In genomic region chr5:125550237-125550636, GRCh38 we compare ENCODE assay signal across 1 cellular context.
TF ChIP-seq lines count a peak whose summit lies in the region.

No MANE protein-coding gene starts in this region.

TF ChIP-seq in HEK293, 187 proteins besides CTCF, POLR2A, EP300 and RAD21 (continued from another document and continues in another):
- TF ChIP-seq ZNF639 (tag by site-specific recombination; IDR thresholded peaks at IDR 0.05), result no peak
- no peak; the same call in 1 of the 2 replicates for TF ChIP-seq ZNF221 (tag by site-specific recombination; IDR thresholded peaks at IDR 0.05; ENCODE audit: borderline replicate concordance)
- TF ChIP-seq ZNF518A (tag by site-specific recombination; conservative IDR thresholded peaks at IDR 0.05; ENCODE audit: low read depth), result peak; percentile 59
- TF ChIP-seq KLF10 (tag by site-specific recombination; IDR thresholded peaks at IDR 0.05), result peak; percentile 93
- TF ChIP-seq ZNF600 (tag by site-specific recombination; IDR thresholded peaks at IDR 0.05), result no peak
- TF ChIP-seq ZNF302 (tag by site-specific recombination; IDR thresholded peaks at IDR 0.05; ENCODE audit: low read depth), result peak; percentile 76; the same call in 1 of the 2 replicates
- TF ChIP-seq ZNF837 (tag by site-specific recombination; IDR thresholded peaks at IDR 0.05), result no peak
- TF ChIP-seq ZNF664 (tag by site-specific recombination; IDR thresholded peaks at IDR 0.05), result peak; percentile 78
- no peak for TF ChIP-seq ZNF610 (tag by site-specific recombination; IDR thresholded peaks at IDR 0.05; ENCODE audit: borderline replicate concordance)
- TF ChIP-seq ZNF394 (tag by site-specific recombination; IDR thresholded peaks at IDR 0.05; ENCODE audit: borderline replicate concordance), result peak; percentile 49; the same call in 1 of the 2 replicates
- 0 out of 2 replicates have a peak, but pooled peaks have one; percentile 27 for TF ChIP-seq ZBTB20 (tag by site-specific recombination; IDR thresholded peaks at IDR 0.05)
- TF ChIP-seq ZNF654 (tag by site-specific recombination; IDR thresholded peaks at IDR 0.05; ENCODE audit: low read depth), result peak; percentile 24
- TF ChIP-seq PRDM2 (tag by site-specific recombination; IDR thresholded peaks at IDR 0.05; ENCODE audit: borderline replicate concordance), result no peak
- TF ChIP-seq ZNF311 (tag by site-specific recombination; IDR thresholded peaks at IDR 0.05; ENCODE audit: borderline replicate concordance), result no peak
- no peak for TF ChIP-seq ZNF768 (tag by site-specific recombination; IDR thresholded peaks at IDR 0.05)
- no peak for TF ChIP-seq ZNF140 (tag by site-specific recombination; IDR thresholded peaks at IDR 0.05)
- TF ChIP-seq REST (tag by site-specific recombination; IDR thresholded peaks at IDR 0.05), result no peak
- peak; percentile 94 for TF ChIP-seq ZNF776 (tag by site-specific recombination; IDR thresholded peaks at IDR 0.05; ENCODE audit: borderline replicate concordance)
- no peak for TF ChIP-seq SP3 (tag by site-specific recombination; IDR thresholded peaks at IDR 0.05)
- TF ChIP-seq ZNF580 (tag by site-specific recombination; IDR thresholded peaks at IDR 0.05), result peak; percentile 94
- 0 out of 2 replicates have a peak, but pooled peaks have one; percentile 15 for TF ChIP-seq ZNF404 (tag by site-specific recombination; IDR thresholded peaks at IDR 0.05)
- peak; percentile 98 for TF ChIP-seq ZNF645 (tag by site-specific recombination; IDR thresholded peaks at IDR 0.05)
- TF ChIP-seq ZNF529 (tag by site-specific recombination; IDR thresholded peaks at IDR 0.05; ENCODE audit: insufficient replicate concordance), result no peak
- peak; percentile 90 for TF ChIP-seq ZNF558 (tag by site-specific recombination; IDR thresholded peaks at IDR 0.05)
- 0 out of 2 replicates have a peak, but pooled peaks have one; percentile 47 for TF ChIP-seq ZNF624 (tag by site-specific recombination; IDR thresholded peaks at IDR 0.05)
- no peak for TF ChIP-seq ZNF571 (tag by site-specific recombination; IDR thresholded peaks at IDR 0.05)
- TF ChIP-seq ZBTB44 (tag by site-specific recombination; IDR thresholded peaks at IDR 0.05), result peak; percentile 85
- no peak; the same call in 1 of the 2 replicates for TF ChIP-seq TSHZ1 (tag by site-specific recombination; IDR thresholded peaks at IDR 0.05; ENCODE audit: borderline replicate concordance)
- TF ChIP-seq SCRT2 (tag by site-specific recombination; IDR thresholded peaks at IDR 0.05), result no peak
- TF ChIP-seq ZFP41 (tag by site-specific recombination; IDR thresholded peaks at IDR 0.05; ENCODE audit: borderline replicate concordance), result no peak
- no peak for TF ChIP-seq ZFP37 (tag by site-specific recombination; IDR thresholded peaks at IDR 0.05)
- no peak for TF ChIP-seq ZNF707 (tag by site-specific recombination; IDR thresholded peaks at IDR 0.05)
